8 cellular contexts compared by ENCODE assay signal in the genomic region with DNA sequence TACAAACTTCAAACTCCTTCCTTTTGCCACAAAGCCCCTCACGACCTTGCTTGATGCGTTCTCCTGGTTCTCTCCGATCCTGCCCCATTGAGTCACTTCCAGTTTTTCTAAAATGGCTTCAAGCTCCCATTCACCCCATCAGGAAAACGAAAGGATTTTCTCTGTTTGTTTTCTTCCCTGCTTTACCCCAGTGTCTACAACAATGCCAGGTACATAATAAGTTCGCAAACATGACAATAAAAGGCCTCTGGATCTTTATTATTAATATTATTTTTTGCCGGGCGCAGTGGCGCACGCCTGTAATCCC. TPM values are rescaled to one million over a fixed set of nuclear protein-coding genes. Genes with fewer than 3 reads are reported as not detected.
DNase-seq lines count a peak whose midpoint lies in the region; ATAC-seq and TF ChIP-seq lines count a peak whose summit lies in the region.

No MANE protein-coding gene starts in this region.

- H3K36me3 ChIP-seq in left ventricle myocardium inferior (peaks cover 55% of the 10 kb centered on the region), mesodermal cell (ENCODE audit: control insufficient read depth, insufficient read depth, low read length) (peaks cover 27% of the 10 kb centered on the region), uterus (no peaks in the 10 kb centered on the region)

- CTCF ChIA-PET in MCF 10A (lab: Yijun Ruan, JAX): interaction anchor here (0.9 kb wide), 1 partner anchor 24 kb away, joined by 5 read pairs; no protein-coding TSS in a partner anchor

- DNase-seq in left ventricle myocardium inferior: no peak
- no peak for DNase-seq in Right ventricle myocardium superior
- DNase-seq in MCF 10A (ENCODE audit: unreplicated experiment): no peak
- DNase-seq in uterus: no peak
- DNase-seq in NK-92 (lab: John Stamatoyannopoulos, UW; ENCODE audit: unreplicated experiment): no peak
- no peak for DNase-seq in A172 (ENCODE audit: low spot score)
- no peak for DNase-seq in ureter (ENCODE audit: low spot score)

- no peaks in the 10 kb centered on the region for H3K9me3 Mint-ChIP-seq in MCF 10A (ENCODE audit: unreplicated experiment)

- POLR2A ChIA-PET in MCF 10A (lab: Yijun Ruan, JAX): interaction anchor here (0.6 to 10.0 kb wide), 14 partner anchors 9 to 999 kb away, joined by 3 to 125 read pairs (median 4); a partner anchor contains a TSS

- no peaks in the 10 kb centered on the region for H3K9me3 ChIP-seq in left ventricle myocardium inferior (replicated peaks)
- H3K9me3 ChIP-seq in mesodermal cell (ENCODE audit: control insufficient read depth, low read length): no peaks in the 10 kb centered on the region
- no peaks in the 10 kb centered on the region for H3K9me3 ChIP-seq in uterus

- ATAC-seq in Right ventricle myocardium superior (ENCODE audit: poor library complexity): no peak

- H3K4me1 Mint-ChIP-seq in MCF 10A (ENCODE audit: insufficient read depth, unreplicated experiment): peaks cover 22% of the 10 kb centered on the region

- whole genome bisulfite sequencing in mesodermal cell (ENCODE audit: insufficient coverage in 2 of 2), 2 experiments: 40 to 52% methylated on average over 5 to 6 of the region's 9 CpGs

- peak overlapping the region; percentile 99 for H3K27ac ChIP-seq in left ventricle myocardium inferior (replicated peaks)
- H3K27ac ChIP-seq in mesodermal cell (ENCODE audit: low read depth, low read length, severe bottlenecking): peak overlapping the region; percentile 94
- H3K27ac ChIP-seq in uterus: peak overlapping the region; percentile 95 to 98

- H3K27me3 ChIP-seq in left ventricle myocardium inferior (ENCODE audit: low read depth): no peaks in the 10 kb centered on the region
- no peaks in the 10 kb centered on the region for H3K27me3 ChIP-seq in uterus

- H3K36me3 Mint-ChIP-seq in MCF 10A (ENCODE audit: insufficient read depth, unreplicated experiment): peaks cover 53% of the 10 kb centered on the region

- peaks cover 45% of the 10 kb centered on the region for H3K4me1 ChIP-seq in left ventricle myocardium inferior
- H3K4me1 ChIP-seq in mesodermal cell (ENCODE audit: control insufficient read depth, insufficient read depth, low read length, poor library complexity, severe bottlenecking): peaks cover 16% of the 10 kb centered on the region
- H3K4me1 ChIP-seq in uterus: peaks cover 0 to 6% of the 10 kb centered on the region in 2 donors

- H3K4me3 Mint-ChIP-seq in MCF 10A (ENCODE audit: unreplicated experiment): peak overlapping the region; percentile 100

- no TSS peak for BruUV-seq in MCF 10A (replicated peaks; lab: Mats Ljungman, UMichigan)

- peak overlapping the region; percentile 92 for H3K27ac Mint-ChIP-seq in MCF 10A (ENCODE audit: low read depth, unreplicated experiment)

- TF ChIP-seq POLR2A in uterus (IDR thresholded peaks at IDR 0.05): no peak

- TF ChIP-seq CTCF in left ventricle myocardium inferior (IDR thresholded peaks at IDR 0.05; ENCODE audit: borderline replicate concordance) (no peak), MCF 10A (IDR thresholded peaks at IDR 0.05; ENCODE audit: unreplicated experiment) (no peak), uterus (IDR thresholded peaks at IDR 0.05) (no peak)

- peak overlapping the region; percentile 99 for H3K4me3 ChIP-seq in left ventricle myocardium inferior
- peak overlapping the region; percentile 100 for H3K4me3 ChIP-seq in mesodermal cell (ENCODE audit: extremely low read depth, insufficient read depth, low read length, poor library complexity, severe bottlenecking)
- H3K4me3 ChIP-seq in uterus: peak overlapping the region; percentile 74 to 94

- no peaks in the 10 kb centered on the region for H3K27me3 Mint-ChIP-seq in MCF 10A (ENCODE audit: insufficient read depth, unreplicated experiment)

- intact Hi-C loops in left ventricle myocardium inferior (cut with micrococcal nuclease) (no loop called here), Right ventricle myocardium superior (cut with DNase I) (loop anchor here (10.0 kb wide), 1 partner anchor 100 kb away; a partner anchor contains a TSS), MCF 10A (cut with micrococcal nuclease) (loop anchor here (2.0 kb wide), 1 partner anchor 20 kb away; a partner anchor contains a TSS), uterus (cut with DNase I; ENCODE audit: low total_unique reads) (no loop called here)

RNA-seq across cellular contexts. Expression of a gene that starts 0.8 kb away (rescaled TPM):
- total RNA-seq in left ventricle myocardium inferior (16.2 TPM), Right ventricle myocardium superior (22.7 TPM), MCF 10A (2022) (23.3 and 29.4 TPM in 2 replicates), uterus (10 to 100 TPM in 3 of 4 donors, 1 to 10 TPM in 1; 1.0 to 81.5 (median 44.7) TPM), ureter (34.3 TPM)
- polyA plus RNA-seq in mesodermal cell (2013, experiment 1 of 2): 32.6 TPM
- 30.0 TPM for polyA plus RNA-seq in mesodermal cell (2013, experiment 2 of 2)
- total RNA-seq in A172 (2014; rRNA removed; shearing (Covaris generic)): 20.0 and 22.6 TPM in 2 replicates

RNA-seq across cellular contexts. Expression of a gene that starts 19.2 kb away (rescaled TPM):
- total RNA-seq in left ventricle myocardium inferior (9.2 TPM), Right ventricle myocardium superior (10.9 TPM), MCF 10A (2022) (16.2 and 17.9 TPM in 2 replicates), uterus (10 to 100 TPM in 3 of 4 donors, 1 to 10 TPM in 1; 3.1 to 18.4 (median 15.8) TPM), ureter (8.9 TPM)
- polyA plus RNA-seq in mesodermal cell (2013, experiment 1 of 2): 13.6 TPM
- polyA plus RNA-seq in mesodermal cell (2013, experiment 2 of 2): 10.5 TPM
- 10.2 and 10.3 TPM in 2 replicates for total RNA-seq in A172 (2014; rRNA removed; shearing (Covaris generic))

RNA-seq across cellular contexts. Expression of a gene that starts 20.6 kb away (rescaled TPM):
- total RNA-seq in left ventricle myocardium inferior (91.3 TPM), Right ventricle myocardium superior (117 TPM), MCF 10A (2022) (44.0 and 68.7 TPM in 2 replicates), uterus (100 to 1,000 TPM in 2 of 4 donors, 10 to 100 TPM in 2; 51.5 to 206 (median 115) TPM), ureter (62.6 TPM)
- polyA plus RNA-seq in mesodermal cell (2013, experiment 1 of 2): 27.1 TPM
- polyA plus RNA-seq in mesodermal cell (2013, experiment 2 of 2): 24.0 TPM
- total RNA-seq in A172 (2014; rRNA removed; shearing (Covaris generic)): 327 and 381 TPM in 2 replicates

RNA-seq across cellular contexts. Expression of a gene that starts 21.8 kb away (rescaled TPM):
- total RNA-seq in left ventricle myocardium inferior: 6.1 TPM
- total RNA-seq in Right ventricle myocardium superior: 4.5 TPM
- total RNA-seq in MCF 10A (2022): 0.63 and 1.1 TPM in 2 replicates
- polyA plus RNA-seq in mesodermal cell (2013, experiment 1 of 2): 1.4 TPM
- 0.61 TPM for polyA plus RNA-seq in mesodermal cell (2013, experiment 2 of 2)
- total RNA-seq in uterus: 1 to 10 TPM in 3 of 4 donors, not detected in 1; 3.1 to 7.0 (median 5.3) TPM
- 2.2 and 2.3 TPM in 2 replicates for total RNA-seq in A172 (2014; rRNA removed; shearing (Covaris generic))
- total RNA-seq in ureter: 2.6 TPM

RNA-seq across cellular contexts. Expression of a gene that starts 31.8 kb away (rescaled TPM):
- total RNA-seq in left ventricle myocardium inferior: 3.3 TPM
- 3.8 TPM for total RNA-seq in Right ventricle myocardium superior
- total RNA-seq in MCF 10A (2022): 2.1 and 2.4 TPM in 2 replicates
- 7.8 TPM for polyA plus RNA-seq in mesodermal cell (2013, experiment 1 of 2)
- polyA plus RNA-seq in mesodermal cell (2013, experiment 2 of 2): 6.3 TPM
- 1 to 10 TPM; 3.3 to 7.5 (median 4.8) TPM for total RNA-seq in uterus
- 1.5 and 2.0 TPM in 2 replicates for total RNA-seq in A172 (2014; rRNA removed; shearing (Covaris generic))
- total RNA-seq in ureter: 3.2 TPM

Comparison
In these comparisons a context has a peak if more than half of its experiments do, and no peak if none do; other contexts are left out.
1. intact Hi-C loops: an anchor here in Right ventricle myocardium superior (10.0 kb wide) and MCF 10A (2.0 kb wide); none called in left ventricle myocardium inferior and uterus.